22 cellular contexts compared by ENCODE assay signal in genomic region chr17:79280822-79281572, GRCh38.
"Had no signal": no experiment of that assay in that cellular context is flagged by ENCODE, and none has a peak within 500 bp of the region (broad histone marks: within the 10 kb centered on the region; RNA-seq: fewer than 3 reads in every experiment).

No MANE protein-coding gene starts in this region.

- H3K9me3 ChIP-seq: adrenal gland, ascending aorta, esophagus muscularis mucosa, pancreas, tibial nerve had no signal

- H3K4me1 ChIP-seq: adrenal gland, ascending aorta, esophagus muscularis mucosa, tibial nerve had no signal

- H3K27ac ChIP-seq: adrenal gland, ascending aorta, brain microvascular endothelial cell, coronary artery, esophagus muscularis mucosa, pancreas, skin epidermis, tibial nerve had no signal

- H3K36me3 ChIP-seq: adrenal gland, ascending aorta, brain microvascular endothelial cell, esophagus muscularis mucosa, pancreas, tibial nerve had no signal

- ATAC-seq: activated naive CD4-positive, alpha-beta T cell treated with anti-CD3 and anti-CD28 coated beads, Interleukin-2, amount 50 U/mL, for 72 hours; natural killer cell treated with Interleukin-12 subunit alpha and Interleukin-12 subunit beta and Interleukin-15 and Interleukin-18, amount 100 ng/mL, for 72 hours; pancreas; right cardiac atrium; stimulated activated effector memory CD8-positive, alpha-beta T cell treated with anti-CD3 and anti-CD28 coated beads, Interleukin-12 subunit alpha, Interleukin-12 subunit beta, amount 100 ng/mL, for 72 hours; stimulated activated naive CD8-positive, alpha-beta T cell treated with anti-CD3 and anti-CD28 coated beads, Interleukin-15, amount 100 ng/mL, for 72 hours; WTC11 had no signal

- H3K4me3 ChIP-seq: adrenal gland, ascending aorta, coronary artery, esophagus muscularis mucosa, pancreas, skin epidermis, tibial nerve had no signal

- DNase-seq: activated gamma-delta T cell treated with Interleukin-2 at 50 U/mL for 16 hours; activated T-cell treated with anti-CD3 and anti-CD28 coated beads, Interleukin-2, amount 50 U/mL, for 1 hour; adrenal gland; brain microvascular endothelial cell; central memory CD4-positive, alpha-beta T cell; head of caudate nucleus; hypothalamus; midbrain; pancreas; right cardiac atrium; stimulated activated CD4-positive, alpha-beta T cell treated with anti-CD3 and anti-CD28 coated beads, Interleukin-1b, Interleukin-23, amount 100 ng/mL, for 48 hours; stimulated activated naive CD8-positive, alpha-beta T cell treated with anti-CD3 and anti-CD28 coated beads, Interleukin-15, amount 100 ng/mL, for 72 hours; T-helper 9 cell had no signal

- H3K27me3 ChIP-seq: adrenal gland, ascending aorta, brain microvascular endothelial cell had no signal
